In genomic region chr16:15016354-15016753, GRCh38 we compare ENCODE assay signal across 8 cellular contexts. TPM values are rescaled to one million over a fixed set of nuclear protein-coding genes. Genes with fewer than 3 reads are reported as not detected.
A peak's percentile ranks its signal among the peaks of the same experiment; 100 is the strongest.
DNase-seq lines count a peak whose midpoint lies in the region; ATAC-seq and TF ChIP-seq lines count a peak whose summit lies in the region.
"Not testable (repeated sequence)": the region's sequence is repeated elsewhere in the genome, so short reads cannot be mapped to it uniquely, and the experiment has no call there.

No MANE protein-coding gene starts in this region.

- TF ChIP-seq CTCF in Panc1 (IDR thresholded peaks at IDR 0.05); chondrocyte (IDR thresholded peaks at IDR 0.05); glutamatergic neuron (IDR thresholded peaks at IDR 0.05; ENCODE audit: partially characterized antibody, unreplicated experiment); mucosa of descending colon (IDR thresholded peaks at IDR 0.05); vagina (IDR thresholded peaks at IDR 0.05): not testable (repeated sequence)

- peaks cover 20% of the 10 kb centered on the region for H3K4me1 Mint-ChIP-seq in activated CD4-positive, alpha-beta memory T cell treated with anti-CD3 and anti-CD28 coated beads for 36 hours (ENCODE audit: low read depth)
- H3K4me1 Mint-ChIP-seq in chondrocyte (ENCODE audit: low read depth) (peaks cover 49% of the 10 kb centered on the region), glutamatergic neuron (ENCODE audit: low read depth, unreplicated experiment) (peaks cover 19% of the 10 kb centered on the region)

- H3K27ac Mint-ChIP-seq in activated CD4-positive, alpha-beta memory T cell treated with anti-CD3 and anti-CD28 coated beads for 36 hours = peak overlapping the region; percentile 40
- H3K27ac Mint-ChIP-seq in chondrocyte (ENCODE audit: unreplicated experiment) (peak overlapping the region; percentile 91), glutamatergic neuron (ENCODE audit: unreplicated experiment) (peak overlapping the region; percentile 56)

- not testable (repeated sequence) for H3K4me3 ChIP-seq in Panc1 (ENCODE audit: low read depth in 2 of 2, low read length in 2 of 2); mucosa of descending colon; skin epidermis; vagina

- H3K36me3 ChIP-seq in Panc1 (ENCODE audit: control insufficient read depth, insufficient read depth, low read length); mucosa of descending colon (ENCODE audit: low read depth): not testable (repeated sequence)
- peaks cover 0 to 16% of the 10 kb centered on the region in 2 donors for H3K36me3 ChIP-seq in vagina

- peak; percentile 46 for DNase-seq in EH (ENCODE audit: low read depth)
- not testable (repeated sequence) for DNase-seq in Panc1 (ENCODE audit: low read depth, low spot score); activated CD4-positive, alpha-beta memory T cell treated with anti-CD3 and anti-CD28 coated beads for 36 hours; chondrocyte (ENCODE audit: low spot score); glutamatergic neuron; mucosa of descending colon; vagina (ENCODE audit: extremely low spot score in 2 of 2)

- ATAC-seq in Panc1 = peak; percentile 39; the same call in 1 of the 2 replicates
- peak; percentile 18 for ATAC-seq in mucosa of descending colon

- in situ Hi-C loops in Panc1 (cut with HindIII; ENCODE audit: low pct_unique_long_range_greater_than_20kb, low sequenced_read_pairs) = not testable (repeated sequence)

- intact Hi-C loops in Panc1 (cut with micrococcal nuclease; ENCODE audit: unreplicated experiment); activated CD4-positive, alpha-beta memory T cell treated with anti-CD3 and anti-CD28 coated beads for 36 hours (cut with micrococcal nuclease); mucosa of descending colon (cut with DNase I, micrococcal nuclease); vagina (cut with DNase I): not testable (repeated sequence)

- TF ChIP-seq POLR2A in vagina (IDR thresholded peaks at IDR 0.05) = not testable (repeated sequence)

- POLR2A ChIA-PET in Panc1 (lab: Charles Lee); activated CD4-positive, alpha-beta memory T cell treated with anti-CD3 and anti-CD28 coated beads for 36 hours (lab: Charles Lee): not testable (repeated sequence)

- CTCF ChIA-PET in Panc1 (lab: Charles Lee); activated CD4-positive, alpha-beta memory T cell treated with anti-CD3 and anti-CD28 coated beads for 36 hours (lab: Charles Lee): not testable (repeated sequence)

- H3K4me3 Mint-ChIP-seq in activated CD4-positive, alpha-beta memory T cell treated with anti-CD3 and anti-CD28 coated beads for 36 hours; chondrocyte (ENCODE audit: unreplicated experiment); glutamatergic neuron (ENCODE audit: unreplicated experiment): not testable (repeated sequence)

- H3K27me3 ChIP-seq in Panc1 (ENCODE audit: control insufficient read depth, insufficient read depth, low read length); vagina: not testable (repeated sequence)

- not testable (repeated sequence) for BruUV-seq in Panc1 (replicated peaks; lab: Mats Ljungman, UMichigan)

- H3K4me1 ChIP-seq in Panc1 (ENCODE audit: control insufficient read depth, insufficient read depth, low read length) = not testable (repeated sequence)
- H3K4me1 ChIP-seq in mucosa of descending colon (ENCODE audit: low read depth) (peaks cover 13% of the 10 kb centered on the region), vagina (peaks cover 10% of the 10 kb centered on the region)

- H3K9me3 ChIP-seq in Panc1 (ENCODE audit: control insufficient read depth, insufficient read depth, low read depth, low read length); mucosa of descending colon; vagina: not testable (repeated sequence)

- peaks cover 29% of the 10 kb centered on the region for H3K36me3 Mint-ChIP-seq in activated CD4-positive, alpha-beta memory T cell treated with anti-CD3 and anti-CD28 coated beads for 36 hours
- peaks cover 23% of the 10 kb centered on the region for H3K36me3 Mint-ChIP-seq in chondrocyte (ENCODE audit: low read depth)
- H3K36me3 Mint-ChIP-seq in glutamatergic neuron (ENCODE audit: unreplicated experiment) = not testable (repeated sequence)

- H3K27ac ChIP-seq in Panc1 (ENCODE audit: low read length) = not testable (repeated sequence)
- H3K27ac ChIP-seq in skin epidermis = peak overlapping the region in 15 of 21 experiments; percentile 14 to 84 (median 56)
- H3K27ac ChIP-seq in vagina = peak overlapping the region; percentile 80

- not testable (repeated sequence) for H3K27me3 Mint-ChIP-seq in activated CD4-positive, alpha-beta memory T cell treated with anti-CD3 and anti-CD28 coated beads for 36 hours; chondrocyte (ENCODE audit: low read depth); glutamatergic neuron (ENCODE audit: unreplicated experiment)

- H3K9me3 Mint-ChIP-seq in activated CD4-positive, alpha-beta memory T cell treated with anti-CD3 and anti-CD28 coated beads for 36 hours; chondrocyte (ENCODE audit: low read depth); glutamatergic neuron (ENCODE audit: unreplicated experiment): not testable (repeated sequence)

RNA-seq across cellular contexts. Expression of gene NTAN1, which starts 39.5 kb away (rescaled TPM):
- 71.5 TPM for total RNA-seq in Panc1 (2021; ENCODE audit: unreplicated experiment)
- polyA plus RNA-seq in Panc1 (2012; ENCODE audit: insufficient read length) = 52.9 TPM
- 10 to 100 TPM; 50.3 to 50.4 TPM for total RNA-seq in activated CD4-positive, alpha-beta memory T cell treated with anti-CD3 and anti-CD28 coated beads for 36 hours
- total RNA-seq in chondrocyte = 47.4 to 50.3 TPM (median 49.3 TPM) in 3 replicates
- 71.1 TPM for total RNA-seq in glutamatergic neuron (ENCODE audit: unreplicated experiment)
- 10 to 100 TPM; 28.0 to 45.3 (median 39.8) TPM for total RNA-seq in mucosa of descending colon
- total RNA-seq in vagina = 70.0 TPM

RNA-seq across cellular contexts. Expression of gene PDXDC1, which starts 41.5 kb away (rescaled TPM):
- total RNA-seq in Panc1 (2021; ENCODE audit: unreplicated experiment) = 103 TPM
- 73.7 TPM for polyA plus RNA-seq in Panc1 (2012; ENCODE audit: insufficient read length)
- 10 to 100 TPM; 53.7 to 55.6 TPM for total RNA-seq in activated CD4-positive, alpha-beta memory T cell treated with anti-CD3 and anti-CD28 coated beads for 36 hours
- total RNA-seq in chondrocyte = 120 to 156 TPM (median 125 TPM) in 3 replicates
- 81.3 TPM for total RNA-seq in glutamatergic neuron (ENCODE audit: unreplicated experiment)
- total RNA-seq in mucosa of descending colon = 100 to 1,000 TPM; 161 to 258 (median 233) TPM
- total RNA-seq in vagina = 59.2 TPM

Comparison
In these comparisons a context has a peak if more than half of its experiments do, and no peak if none do; other contexts are left out.
1. H3K27ac Mint-ChIP-seq: peak in every context shown above with its lines; median percentile 91 in chondrocyte; 56 in glutamatergic neuron; 40 in activated CD4-positive, alpha-beta memory T cell treated with anti-CD3 and anti-CD28 coated beads for 36 hours.